33 cellular contexts compared by ENCODE assay signal in genomic region chr20:38340693-38341092, GRCh38. TPM values are rescaled to one million over a fixed set of nuclear protein-coding genes. Genes with fewer than 3 reads are reported as not detected.
"Had no signal": no experiment of that assay in that cellular context is flagged by ENCODE, and none has a peak within 500 bp of the region (broad histone marks: within the 10 kb centered on the region; RNA-seq: fewer than 3 reads in every experiment).

No MANE protein-coding gene starts in this region.

- FAIRE-seq: bronchial epithelial cell, TTC549 had no signal

- H3K27ac ChIP-seq: ascending aorta, cardiac muscle cell, VCaP had no signal

- DNase-seq: activated CD4-positive, alpha-beta memory T cell treated with anti-CD3 and anti-CD28 coated beads, Interleukin-2, amount 10 ng/mL, durations not matched to agents 7 days and 5 days; activated CD4-positive, alpha-beta T cell treated with anti-CD3 and anti-CD28 coated beads for 1 hour; activated CD4-positive, alpha-beta T cell treated with anti-CD3 and anti-CD28 coated beads for 36 hours; activated CD4-positive, alpha-beta T cell treated with anti-CD3 and anti-CD28 coated beads for 48 hours; activated CD4-positive, alpha-beta T cell treated with anti-CD3 and anti-CD28 coated beads, Interleukin-2, amount 10 ng/mL, durations not matched to agents 7 days and 5 days; activated CD4-positive, alpha-beta T cell treated with anti-CD3 and anti-CD28 coated beads, Interleukin-2, amount 50 U/mL, for 48 hours; activated CD4-positive, CD25-positive, alpha-beta regulatory T cell; activated CD8-positive, alpha-beta memory T cell treated with anti-CD3 and anti-CD28 coated beads for 24 hours; activated CD8-positive, alpha-beta memory T cell treated with anti-CD3 and anti-CD28 coated beads, Interleukin-2, amount 10 ng/mL, durations not matched to agents 7 days and 5 days; activated CD8-positive, alpha-beta memory T cell treated with anti-CD3 and anti-CD28 coated beads, Interleukin-2, amount 50 U/mL, for 48 hours; activated CD8-positive, alpha-beta T cell treated with anti-CD3 and anti-CD28 coated beads, Interleukin-2, amount 10 ng/mL, durations not matched to agents 7 days and 5 days; activated effector memory CD4-positive, alpha-beta T cell treated with Interleukin-2 at 50 U/mL for 16 hours; activated gamma-delta T cell; activated naive CD4-positive, alpha-beta T cell treated with anti-CD3 and anti-CD28 coated beads, Interleukin-2, amount 10 ng/mL, durations not matched to agents 7 days and 5 days; activated naive CD4-positive, alpha-beta T cell treated with Interleukin-2 at 50 U/mL for 16 hours; activated naive CD8-positive, alpha-beta T cell treated with anti-CD3 and anti-CD28 coated beads, Interleukin-2, amount 10 ng/mL, durations not matched to agents 7 days and 5 days; activated naive CD8-positive, alpha-beta T cell treated with anti-CD3 and anti-CD28 coated beads, Interleukin-2, amount 50 U/mL, for 24 hours; activated T-cell treated with anti-CD3 and anti-CD28 coated beads, Interleukin-2, amount 50 U/mL, for 24 hours; activated T-cell treated with anti-CD3 and anti-CD28 coated beads, Interleukin-2, amount 50 U/mL, for 48 hours; amygdala; caudate nucleus; cerebellar nuclear complex; T-helper 1 cell; T-helper 2 cell; T-helper 9 cell had no signal

- H3K27me3 ChIP-seq: ascending aorta, cardiac muscle cell had no signal

- ATAC-seq: activated CD4-positive, alpha-beta T cell treated with anti-CD3 and anti-CD28 coated beads for 36 hours; activated CD4-positive, CD25-positive, alpha-beta regulatory T cell treated with anti-CD3 and anti-CD28 coated beads, Interleukin-2, amount 50 U/mL, for 24 hours; activated CD8-positive, alpha-beta memory T cell treated with anti-CD3 and anti-CD28 coated beads, Interleukin-2, amount 10 ng/mL, durations not matched to agents 7 days and 5 days; activated CD8-positive, alpha-beta T cell treated with anti-CD3 and anti-CD28 coated beads, Interleukin-2, amount 10 ng/mL, durations not matched to agents 7 days and 5 days; activated naive CD8-positive, alpha-beta T cell treated with anti-CD3 and anti-CD28 coated beads, Interleukin-2, amount 50 U/mL, for 24 hours had no signal

- H3K4me3 ChIP-seq: ascending aorta, cardiac muscle cell had no signal

- H3K36me3 ChIP-seq: ascending aorta, cardiac muscle cell had no signal

- H3K4me1 ChIP-seq: ascending aorta had no signal

- H3K9me3 ChIP-seq: ascending aorta had no signal

RNA-seq across cellular contexts. Expression of gene LBP, which starts 5.6 kb away (rescaled TPM):
- total RNA-seq: activated CD4-positive, alpha-beta memory T cell treated with anti-CD3 and anti-CD28 coated beads, Interleukin-2, amount 10 ng/mL, durations not matched to agents 7 days and 5 days; activated CD4-positive, alpha-beta T cell treated with anti-CD3 and anti-CD28 coated beads for 36 hours; activated CD4-positive, alpha-beta T cell treated with anti-CD3 and anti-CD28 coated beads, Interleukin-2, amount 10 ng/mL, durations not matched to agents 7 days and 5 days; activated CD8-positive, alpha-beta memory T cell treated with anti-CD3 and anti-CD28 coated beads, Interleukin-2, amount 10 ng/mL, durations not matched to agents 7 days and 5 days; activated CD8-positive, alpha-beta T cell treated with anti-CD3 and anti-CD28 coated beads, Interleukin-2, amount 10 ng/mL, durations not matched to agents 7 days and 5 days; activated naive CD8-positive, alpha-beta T cell treated with anti-CD3 and anti-CD28 coated beads, Interleukin-2, amount 10 ng/mL, durations not matched to agents 7 days and 5 days; activated T-helper 2 cell treated with anti-CD3 and anti-CD28 coated beads, Interferon-gamma antibody, Interleukin-2, Interleukin-4, amounts not matched to agents 10 μg/mL and 5 μg/mL and 100 μg/mL, durations not matched to agents 14 hours and 24 hours and 36 hours; bronchial epithelial cell; cardiac muscle cell; chondrocyte had no signal
- polyA plus RNA-seq: cardiac muscle cell had no signal

RNA-seq across cellular contexts. Expression of gene BPI, which starts 36.7 kb away (rescaled TPM):
- total RNA-seq: activated CD4-positive, alpha-beta memory T cell treated with anti-CD3 and anti-CD28 coated beads, Interleukin-2, amount 10 ng/mL, durations not matched to agents 7 days and 5 days; activated CD4-positive, alpha-beta T cell treated with anti-CD3 and anti-CD28 coated beads for 36 hours; activated CD4-positive, alpha-beta T cell treated with anti-CD3 and anti-CD28 coated beads, Interleukin-2, amount 10 ng/mL, durations not matched to agents 7 days and 5 days; activated CD8-positive, alpha-beta memory T cell treated with anti-CD3 and anti-CD28 coated beads, Interleukin-2, amount 10 ng/mL, durations not matched to agents 7 days and 5 days; activated CD8-positive, alpha-beta T cell treated with anti-CD3 and anti-CD28 coated beads, Interleukin-2, amount 10 ng/mL, durations not matched to agents 7 days and 5 days; activated naive CD8-positive, alpha-beta T cell treated with anti-CD3 and anti-CD28 coated beads, Interleukin-2, amount 10 ng/mL, durations not matched to agents 7 days and 5 days; activated T-helper 2 cell treated with anti-CD3 and anti-CD28 coated beads, Interferon-gamma antibody, Interleukin-2, Interleukin-4, amounts not matched to agents 10 μg/mL and 5 μg/mL and 100 μg/mL, durations not matched to agents 14 hours and 24 hours and 36 hours; ascending aorta; bronchial epithelial cell; cardiac muscle cell had no signal
- polyA plus RNA-seq: cardiac muscle cell had no signal
